9 cellular contexts compared by ENCODE assay signal in the genomic region with DNA sequence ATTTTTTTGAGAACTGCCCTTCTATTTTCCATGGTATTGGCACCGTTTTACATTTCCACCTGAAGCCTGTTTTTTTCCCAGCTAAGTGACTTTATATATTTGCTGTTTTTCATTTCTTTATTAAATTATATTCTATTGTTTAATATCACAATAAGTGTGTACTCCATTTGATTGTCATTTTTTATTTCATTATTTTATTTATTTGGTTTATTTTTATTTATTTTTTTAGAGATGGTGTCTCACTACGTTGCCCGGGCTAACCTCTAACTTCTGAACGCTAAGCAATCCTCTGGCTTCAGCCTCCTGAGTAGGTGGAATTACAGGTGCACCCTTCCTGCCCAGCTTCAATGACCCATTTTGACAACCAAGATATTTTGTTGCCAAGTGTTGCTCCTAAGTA.
"Had no signal": no experiment of that assay in that cellular context is flagged by ENCODE, and none has a peak within 500 bp of the region (broad histone marks: within the 10 kb centered on the region; RNA-seq: fewer than 3 reads in every experiment).

No MANE protein-coding gene starts in this region.

- ATAC-seq: GM23338, HCT116 had no signal

- H3K4me3 Mint-ChIP-seq: GM23338, H9, HFFc6 had no signal

- H2AFZ ChIP-seq: GM23338 had no signal

- H3K4me3 ChIP-seq: GM23248, GM23338, HAP-1 had no signal

- H3K36me3 ChIP-seq: HAP-1 had no signal

- H3K4me1 ChIP-seq: HAP-1 had no signal

- H3K27ac ChIP-seq: GM23248 had no signal

- H3K9me3 Mint-ChIP-seq: GM23338, H9, HFFc6 had no signal

- DNase-seq: GM23248, GOT3, H7, H9, HCEC 1CT, HFFc6 had no signal

- H3K9me3 ChIP-seq: HAP-1 had no signal

- H3K4me2 ChIP-seq: GM23338 had no signal

- H3K9ac ChIP-seq: GM23248 had no signal

- H3K27ac Mint-ChIP-seq: GM23338, H9, HFFc6 had no signal
